Comparison of ENCODE assay signal across 12 cellular contexts in the genomic region with DNA sequence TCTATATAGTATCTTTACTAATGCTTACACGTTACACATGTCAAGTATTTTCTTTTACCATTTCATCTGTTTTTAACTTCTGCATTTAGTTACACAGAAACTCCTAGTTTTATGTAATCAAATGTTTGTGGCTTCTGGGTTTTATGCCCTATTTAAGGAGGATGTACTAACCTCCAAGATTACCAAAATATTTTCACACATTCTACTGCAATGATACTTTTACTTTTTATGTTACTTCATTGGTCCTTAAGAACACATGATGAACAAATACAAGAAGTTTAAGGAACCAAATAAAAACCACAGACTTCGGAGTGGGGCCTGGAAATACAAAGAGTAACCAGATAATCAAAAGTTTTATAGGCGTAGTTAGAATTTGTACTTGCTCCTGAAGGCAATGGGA.
"Had no signal": no experiment of that assay in that cellular context is flagged by ENCODE, and none has a peak within 500 bp of the region (broad histone marks: within the 10 kb centered on the region; RNA-seq: fewer than 3 reads in every experiment).

No MANE protein-coding gene starts in this region.

- H3K36me3 ChIP-seq: ovary had no signal

- H3K4me1 Mint-ChIP-seq: activated naive CD4-positive, alpha-beta T cell treated with anti-CD3 and anti-CD28 coated beads, Interleukin-2, amount 10 ng/mL, durations not matched to agents 7 days and 5 days; neural crest cell had no signal

- H3K4me3 Mint-ChIP-seq: activated naive CD4-positive, alpha-beta T cell treated with anti-CD3 and anti-CD28 coated beads, Interleukin-2, amount 10 ng/mL, durations not matched to agents 7 days and 5 days; activated T-helper 17 cell treated with anti-CD3 and anti-CD28 coated beads, Interleukin-2, amount 50 U/mL, for 72 hours; neural crest cell had no signal

- H3K9me3 Mint-ChIP-seq: activated naive CD4-positive, alpha-beta T cell treated with anti-CD3 and anti-CD28 coated beads, Interleukin-2, amount 10 ng/mL, durations not matched to agents 7 days and 5 days; activated T-helper 17 cell treated with anti-CD3 and anti-CD28 coated beads, Interleukin-2, amount 50 U/mL, for 72 hours; neural crest cell had no signal

- H3K27me3 Mint-ChIP-seq: activated naive CD4-positive, alpha-beta T cell treated with anti-CD3 and anti-CD28 coated beads, Interleukin-2, amount 10 ng/mL, durations not matched to agents 7 days and 5 days; activated T-helper 17 cell treated with anti-CD3 and anti-CD28 coated beads, Interleukin-2, amount 50 U/mL, for 72 hours had no signal

- H3K9me3 ChIP-seq: ovary, stomach, testis had no signal

- H3K4me3 ChIP-seq: dorsolateral prefrontal cortex, ovary, stomach, testis had no signal

- ATAC-seq: activated T-helper 17 cell treated with anti-CD3 and anti-CD28 coated beads, Interleukin-2, amount 50 U/mL, for 72 hours; left colon; sciatic nerve had no signal

- DNase-seq: activated naive CD4-positive, alpha-beta T cell treated with anti-CD3 and anti-CD28 coated beads, Interleukin-2, amount 10 ng/mL, durations not matched to agents 7 days and 5 days; activated T-cell treated with anti-CD3 and anti-CD28 coated beads for 4 hours; dorsolateral prefrontal cortex; erythroblast; left colon; ovary; stimulated activated CD4-positive, alpha-beta T cell treated with anti-CD3 and anti-CD28 coated beads, Interleukin-1b, Interleukin-23, amount 100 ng/mL, for 48 hours; stomach; testis had no signal

- H3K4me1 ChIP-seq: stomach, testis had no signal

- H3K27me3 ChIP-seq: dorsolateral prefrontal cortex, ovary, stomach, testis had no signal

- H3K27ac ChIP-seq: dorsolateral prefrontal cortex, ovary, stomach, testis had no signal

- H3K27ac Mint-ChIP-seq: activated naive CD4-positive, alpha-beta T cell treated with anti-CD3 and anti-CD28 coated beads, Interleukin-2, amount 10 ng/mL, durations not matched to agents 7 days and 5 days had no signal
